27 cellular contexts compared by ENCODE assay signal in genomic region chr6:37992749-37993148, GRCh38.
"Had no signal": no experiment of that assay in that cellular context is flagged by ENCODE, and none has a peak within 500 bp of the region (broad histone marks: within the 10 kb centered on the region; RNA-seq: fewer than 3 reads in every experiment).

No MANE protein-coding gene starts in this region.

- H3K27me3 ChIP-seq: brain microvascular endothelial cell, cardiac muscle cell had no signal

- H3K9me3 Mint-ChIP-seq: activated CD4-positive, alpha-beta memory T cell treated with anti-CD3 and anti-CD28 coated beads for 36 hours; activated naive CD8-positive, alpha-beta T cell treated with anti-CD3 and anti-CD28 coated beads, Interleukin-2, amount 50 U/mL, for 24 hours had no signal

- FAIRE-seq: TTC549 had no signal

- H3K36me3 ChIP-seq: brain microvascular endothelial cell, cardiac muscle cell had no signal

- H3K27me3 Mint-ChIP-seq: activated CD4-positive, alpha-beta memory T cell treated with anti-CD3 and anti-CD28 coated beads for 36 hours; activated CD4-positive, alpha-beta T cell treated with anti-CD3 and anti-CD28 coated beads, Interleukin-2, amount 10 ng/mL, durations not matched to agents 7 days and 5 days; activated naive CD8-positive, alpha-beta T cell treated with anti-CD3 and anti-CD28 coated beads, Interleukin-2, amount 50 U/mL, for 24 hours; T-cell had no signal

- H3K4me3 ChIP-seq: cardiac muscle cell, SK-N-MC had no signal

- H3K27ac Mint-ChIP-seq: activated CD4-positive, alpha-beta memory T cell treated with anti-CD3 and anti-CD28 coated beads for 36 hours; activated CD4-positive, alpha-beta T cell treated with anti-CD3 and anti-CD28 coated beads, Interleukin-2, amount 10 ng/mL, durations not matched to agents 7 days and 5 days; activated naive CD4-positive, alpha-beta T cell treated with anti-CD3 and anti-CD28 coated beads, Interleukin-2, amount 50 U/mL, for 72 hours; activated naive CD8-positive, alpha-beta T cell treated with anti-CD3 and anti-CD28 coated beads, Interleukin-2, amount 50 U/mL, for 24 hours; T-cell had no signal

- H3K4me3 Mint-ChIP-seq: activated CD4-positive, alpha-beta memory T cell treated with anti-CD3 and anti-CD28 coated beads for 36 hours; activated CD4-positive, alpha-beta T cell treated with anti-CD3 and anti-CD28 coated beads, Interleukin-2, amount 10 ng/mL, durations not matched to agents 7 days and 5 days; activated naive CD8-positive, alpha-beta T cell treated with anti-CD3 and anti-CD28 coated beads, Interleukin-2, amount 50 U/mL, for 24 hours; T-cell had no signal

- H3K36me3 Mint-ChIP-seq: activated CD4-positive, alpha-beta memory T cell treated with anti-CD3 and anti-CD28 coated beads for 36 hours; activated naive CD4-positive, alpha-beta T cell treated with anti-CD3 and anti-CD28 coated beads, Interleukin-2, amount 50 U/mL, for 72 hours had no signal

- ATAC-seq: activated naive CD4-positive, alpha-beta T cell treated with anti-CD3 and anti-CD28 coated beads, Interleukin-2, amount 50 U/mL, for 72 hours; activated naive CD8-positive, alpha-beta T cell treated with anti-CD3 and anti-CD28 coated beads, Interleukin-2, amount 50 U/mL, for 24 hours; Right ventricle myocardium inferior; T-cell had no signal

- H3K27ac ChIP-seq: brain microvascular endothelial cell, cardiac muscle cell had no signal

- DNase-seq: activated CD4-positive, alpha-beta memory T cell treated with anti-CD3 and anti-CD28 coated beads for 36 hours; activated CD4-positive, alpha-beta T cell treated with anti-CD3 and anti-CD28 coated beads, Interleukin-2, amount 10 ng/mL, durations not matched to agents 7 days and 5 days; activated CD4-positive, CD25-positive, alpha-beta regulatory T cell; activated CD8-positive, alpha-beta memory T cell treated with anti-CD3 and anti-CD28 coated beads for 24 hours; activated naive CD8-positive, alpha-beta T cell treated with anti-CD3 and anti-CD28 coated beads, Interleukin-2, amount 50 U/mL, for 24 hours; activated T-cell treated with anti-CD3 and anti-CD28 coated beads for 4 hours; amniotic stem cell; brain microvascular endothelial cell; cerebellar nuclear complex; Kasumi-1; KBM-7; NCI-H1105 treated with DMSO at 0.1 percent for 48 hours; NCI-H1436 treated with DMSO at 0.1 percent for 48 hours; NCI-H187; NCI-H2171; NCI-H226; NCI-H526 treated with DMSO at 0.1 percent for 48 hours; NCI-H82; RPMI8226; T-cell; T-helper 2 cell; T1000 had no signal

- H3K4me1 Mint-ChIP-seq: activated CD4-positive, alpha-beta T cell treated with anti-CD3 and anti-CD28 coated beads, Interleukin-2, amount 10 ng/mL, durations not matched to agents 7 days and 5 days had no signal
